Comparison of ENCODE assay signal across 24 cellular contexts in the genomic region with DNA sequence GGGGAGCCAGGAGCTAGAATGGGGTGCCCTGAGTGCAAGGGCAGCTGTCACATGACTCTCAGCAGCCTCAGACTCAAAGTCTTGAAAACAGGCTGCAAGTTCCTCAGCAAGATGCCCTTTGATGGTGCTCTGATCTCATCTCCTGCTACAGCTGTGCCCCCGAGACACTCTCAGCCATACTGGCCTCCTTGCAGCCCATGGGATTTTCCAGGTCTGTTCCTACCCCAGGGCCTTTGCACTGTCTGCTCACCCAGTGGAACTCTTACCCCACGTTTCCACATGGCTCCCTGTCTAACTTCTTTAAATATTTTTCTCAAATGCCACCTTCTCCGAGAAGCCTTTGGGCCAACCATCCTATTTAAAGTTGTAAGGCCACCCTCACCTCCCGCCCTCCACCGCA.
"Had no signal": no experiment of that assay in that cellular context is flagged by ENCODE, and none has a peak within 500 bp of the region (broad histone marks: within the 10 kb centered on the region; RNA-seq: fewer than 3 reads in every experiment).

No MANE protein-coding gene starts in this region.

- ATAC-seq: effector memory CD8-positive, alpha-beta T cell; esophagus mucosa; gastrocnemius medialis; heart right ventricle; left cardiac atrium; left lung; left ventricle myocardium superior; lower lobe of right lung had no signal

- H3K27me3 ChIP-seq: colonic mucosa, gastrocnemius medialis, left lung had no signal

- H3K4me3 ChIP-seq: colonic mucosa, esophagus squamous epithelium, gastrocnemius medialis, heart right ventricle, left lung, lower lobe of right lung had no signal

- H3K27ac ChIP-seq: colonic mucosa, epithelial cell of prostate, esophagus squamous epithelium, gastrocnemius medialis, heart right ventricle, left lung, lower lobe of right lung had no signal

- H3K4me3 Mint-ChIP-seq: dendritic cell treated with granulocyte-macrophage colony-stimulating factor and Interleukin-4, amounts not matched to agents 40 ng/mL and 50 ng/mL, for 4 days; effector memory CD8-positive, alpha-beta T cell; endodermal cell had no signal

- H3K9me3 ChIP-seq: colonic mucosa, esophagus squamous epithelium, gastrocnemius medialis, left lung, lower lobe of right lung had no signal

- H3K27me3 Mint-ChIP-seq: dendritic cell treated with granulocyte-macrophage colony-stimulating factor and Interleukin-4, amounts not matched to agents 40 ng/mL and 50 ng/mL, for 4 days had no signal

- H3K4me1 Mint-ChIP-seq: endodermal cell had no signal

- H3K36me3 ChIP-seq: colonic mucosa, esophagus squamous epithelium, gastrocnemius medialis, heart right ventricle, left lung, lower lobe of right lung had no signal

- H3K9me3 Mint-ChIP-seq: dendritic cell treated with granulocyte-macrophage colony-stimulating factor and Interleukin-4, amounts not matched to agents 40 ng/mL and 50 ng/mL, for 4 days had no signal

- H3K27ac Mint-ChIP-seq: dendritic cell treated with granulocyte-macrophage colony-stimulating factor and Interleukin-4, amounts not matched to agents 40 ng/mL and 50 ng/mL, for 4 days; effector memory CD8-positive, alpha-beta T cell; endodermal cell had no signal

- H3K4me1 ChIP-seq: colonic mucosa, esophagus squamous epithelium, gastrocnemius medialis, heart right ventricle, left lung, lower lobe of right lung had no signal

- FAIRE-seq: endometrium, islet of Langerhans, keratinocyte had no signal

- DNase-seq: colonic mucosa; cortex of kidney; effector CD8-positive, alpha-beta T cell; effector memory CD8-positive, alpha-beta T cell; endodermal cell; erythroblast; esophagus squamous epithelium; gastrocnemius medialis; glutamatergic neuron; head of caudate nucleus; heart right ventricle; hippocampal formation; left cardiac atrium; left lung; left ventricle myocardium superior; lower lobe of right lung; mesenchymal stem cell; midbrain had no signal
